ENCODE assay signal across 26 cellular contexts in genomic region chr19:17158584-17158983, GRCh38. TPM values are rescaled to one million over a fixed set of nuclear protein-coding genes. Genes with fewer than 3 reads are reported as not detected.
DNase-seq lines count a peak whose midpoint lies in the region; ATAC-seq and TF ChIP-seq lines count a peak whose summit lies in the region.
"Had no signal": no experiment of that assay in that cellular context is flagged by ENCODE, and none has a peak within 500 bp of the region (broad histone marks: within the 10 kb centered on the region; RNA-seq: fewer than 3 reads in every experiment).

No MANE protein-coding gene starts in this region.

- no peak for DNase-seq in CD14-positive monocyte (ENCODE audit: low spot score)
- DNase-seq in RWPE1 (ENCODE audit: low spot score): no peak
- DNase-seq in iPS-NIHi11 (ENCODE audit: low spot score): peak; percentile 5
- DNase-seq in PC-3: no peak
- DNase-seq in LoVo (ENCODE audit: low spot score): no peak
- DNase-seq in NCI-H2107 (lab: John Stamatoyannopoulos, UW): no peak
- DNase-seq: AML-193; CD4-positive, alpha-beta memory T cell; CD4-positive, CD25-positive, alpha-beta regulatory T cell; CD8-positive, alpha-beta memory T cell; COR-L47; DMS 273 treated with DMSO at 0.1 percent for 48 hours; DMS153; DMS53; DMS79; DND-41; EL; GDM1 had no signal

- H3K27me3 ChIP-seq in neutrophil (no peaks in the 10 kb centered on the region), PC-3 (ENCODE audit: low read length) (no peaks in the 10 kb centered on the region)
- H3K27me3 ChIP-seq: BLaER1 treated with 17β-estradiol and CSF1 and Interleukin-3, amounts not matched to agents 10 nM and 100 nM had no signal

- H3K36me3 ChIP-seq in neutrophil (peaks cover 92% of the 10 kb centered on the region), PC-3 (ENCODE audit: low read depth, low read length) (peaks cover 31% of the 10 kb centered on the region)

- intact Hi-C loops in CD14-positive monocyte (cut with micrococcal nuclease): loop anchor here in 1 of 2 donors (5.0 kb wide), 1 partner anchor 81 kb away; the partner anchor contains the start of genes HAUS8 and MYO9B
- intact Hi-C loops in PC-3 (cut with micrococcal nuclease): no loop called here

- H3K9me3 ChIP-seq in neutrophil: no peaks in the 10 kb centered on the region
- no peaks in the 10 kb centered on the region for H3K9me3 ChIP-seq in PC-3 (ENCODE audit: low read length)

- H3K79me2 ChIP-seq in PC-3 (ENCODE audit: low read length): no peaks in the 10 kb centered on the region

- peak overlapping the region; percentile 48; the same call in 1 of the 2 replicates for H3K27ac ChIP-seq in RWPE1
- H3K27ac ChIP-seq in neutrophil: peak overlapping the region; percentile 97
- no peak overlapping the region for H3K27ac ChIP-seq in PC-3 (ENCODE audit: low read length)
- H3K27ac ChIP-seq: 22Rv1; A549; BLaER1 treated with 17β-estradiol and CSF1 and Interleukin-3, amounts not matched to agents 10 nM and 100 nM; C4-2B had no signal

- peaks cover 0 to 2% (median 0%) of the 10 kb centered on the region in 3 donors for H3K27me3 Mint-ChIP-seq in CD14-positive monocyte (ENCODE audit: low read depth in 3 of 3)
- H3K27me3 Mint-ChIP-seq: B cell; CD4-positive, alpha-beta memory T cell; CD4-positive, CD25-positive, alpha-beta regulatory T cell; CD8-positive, alpha-beta memory T cell had no signal

- POLR2A ChIA-PET in RWPE1 (lab: Yijun Ruan, JAX; ENCODE audit: low non-redundant PET): no interaction called here
- POLR2A ChIA-PET in PC-3 (lab: Charles Lee; ENCODE audit: unreplicated experiment): no interaction called here

- H3K36me3 Mint-ChIP-seq in CD14-positive monocyte: peaks cover 72 to 94% of the 10 kb centered on the region in 2 donors

- no peak for TF ChIP-seq CTCF in CD14-positive monocyte (IDR thresholded peaks at IDR 0.05)
- no peak for TF ChIP-seq CTCF in RWPE1 (conservative IDR thresholded peaks at IDR 0.05; ENCODE audit: low read depth)
- TF ChIP-seq CTCF in neutrophil (IDR thresholded peaks at IDR 0.05): no peak
- no peak for TF ChIP-seq CTCF in PC-3 (conservative IDR thresholded peaks at IDR 0.05; ENCODE audit: low read depth, low read length)

- ATAC-seq in HG03571 (IDR thresholded peaks at IDR 0.05; ENCODE audit: unreplicated experiment) (no peak), PC-3 (no peak)
- ATAC-seq: A549, GM12878 had no signal

- no peak overlapping the region for H3K4me2 ChIP-seq in PC-3 (ENCODE audit: low read length)
- H3K4me2 ChIP-seq: A549; BLaER1 treated with 17β-estradiol and CSF1 and Interleukin-3, amounts not matched to agents 10 nM and 100 nM had no signal

- BruUV-seq in PC-3 (replicated peaks; lab: Mats Ljungman, UMichigan): no TSS peak

- H3K4me3 ChIP-seq in neutrophil (ENCODE audit: low read depth in 1 of 2, low read length in 1 of 2): no peak overlapping the region
- H3K4me3 ChIP-seq in PC-3 (ENCODE audit: low read length): no peak overlapping the region
- H3K4me3 ChIP-seq: A549; BLaER1 treated with 17β-estradiol and CSF1 and Interleukin-3, amounts not matched to agents 10 nM and 100 nM; GM12878 had no signal

- no peaks in the 10 kb centered on the region for H3K9me2 ChIP-seq in PC-3 (replicated peaks; ENCODE audit: low read length)

- H3K9me3 Mint-ChIP-seq in CD14-positive monocyte: peaks cover 2 to 13% (median 6%) of the 10 kb centered on the region in 7 donors
- H3K9me3 Mint-ChIP-seq: CD8-positive, alpha-beta memory T cell had no signal

- H3K27ac Mint-ChIP-seq in CD14-positive monocyte: peak overlapping the region in 4 of 7 donors; percentile 69 to 97 (median 94)

- no peaks in the 10 kb centered on the region for H4K20me1 ChIP-seq in PC-3 (ENCODE audit: low read length)

- no peak overlapping the region for H2AFZ ChIP-seq in PC-3 (ENCODE audit: low read length)

- H3K4me1 ChIP-seq in neutrophil (ENCODE audit: control insufficient read depth in 1 of 2, insufficient read depth in 1 of 2, low read depth in 1 of 2, low read length in 1 of 2) (peaks cover 19 to 21% of the 10 kb centered on the region in 2 experiments), PC-3 (ENCODE audit: insufficient read depth, low read length) (no peaks in the 10 kb centered on the region)
- H3K4me1 ChIP-seq: A549 had no signal

- peaks cover 21% of the 10 kb centered on the region for H3K4me1 Mint-ChIP-seq in CD14-positive monocyte
- H3K4me1 Mint-ChIP-seq: B cell; CD4-positive, CD25-positive, alpha-beta regulatory T cell had no signal

- H3K9ac ChIP-seq in PC-3 (ENCODE audit: low read length): no peak overlapping the region
- H3K9ac ChIP-seq: BLaER1 treated with 17β-estradiol and CSF1 and Interleukin-3, amounts not matched to agents 10 nM and 100 nM had no signal

- H3K4me3 Mint-ChIP-seq in CD14-positive monocyte: no peak overlapping the region
- H3K4me3 Mint-ChIP-seq: B cell; CD4-positive, alpha-beta memory T cell; CD4-positive, CD25-positive, alpha-beta regulatory T cell; CD8-positive, alpha-beta memory T cell had no signal

- CTCF ChIA-PET in RWPE1 (lab: Yijun Ruan, JAX): no interaction called here
- CTCF ChIA-PET in PC-3 (lab: Charles Lee): no interaction called here

- H3F3A ChIP-seq in PC-3 (ENCODE audit: low read length, unreplicated experiment): no peaks in the 10 kb centered on the region

RNA-seq across cellular contexts. Expression of gene USE1, which starts 56.6 kb away (rescaled TPM):
- polyA plus RNA-seq in CD14-positive monocyte: 10 to 100 TPM; 26.5 to 29.7 TPM
- 32.5 and 41.5 TPM in 2 replicates for total RNA-seq in PC-3 (2014; rRNA removed)
